In the genomic region with DNA sequence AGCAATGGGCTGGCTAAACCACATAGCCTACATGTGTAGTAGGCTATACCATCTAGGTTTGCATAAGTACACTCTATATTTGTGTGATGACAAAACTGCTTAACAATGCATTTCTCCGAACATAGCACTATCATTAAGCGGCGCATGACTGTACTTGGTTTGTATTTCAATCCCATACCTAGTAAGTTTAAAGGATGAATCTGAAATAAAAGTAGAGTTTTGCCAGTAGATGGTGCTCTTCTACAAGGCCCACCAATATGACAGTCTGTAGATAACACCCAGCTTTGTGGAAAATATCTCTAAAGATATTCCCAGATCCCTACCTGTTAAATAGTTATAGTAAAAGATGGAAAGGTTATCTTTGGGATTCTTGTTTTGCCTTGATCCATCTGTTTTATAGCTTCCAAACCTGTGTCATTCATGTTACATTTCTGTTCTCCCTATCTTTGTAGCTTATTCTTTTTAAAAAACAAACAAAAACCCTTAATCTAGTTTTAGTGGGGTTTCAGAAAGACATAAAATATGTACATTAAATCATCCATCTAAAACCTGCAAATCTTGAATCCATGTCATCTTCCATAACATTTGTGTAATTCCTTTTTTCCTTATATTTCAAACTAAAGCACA, we compare ENCODE assay signal across 8 cellular contexts. TPM values are rescaled to one million over a fixed set of nuclear protein-coding genes. Genes with fewer than 3 reads are reported as not detected.
A peak's percentile ranks its signal among the peaks of the same experiment; 100 is the strongest.
DNase-seq lines count a peak whose midpoint lies in the region; ATAC-seq and TF ChIP-seq lines count a peak whose summit lies in the region.

No MANE protein-coding gene starts in this region.

- TF ChIP-seq CTCF in breast epithelium (IDR thresholded peaks at IDR 0.05) (peak in 2 of 3 donors; percentile 25 to 35), liver (IDR thresholded peaks at IDR 0.05; ENCODE audit: low read depth, low read length, missing input control) (peak; percentile 45)

- intact Hi-C loops in breast epithelium (cut with DNase I; ENCODE audit: low total_unique reads), result no loop called here

- WGBS in liver, result 56% methylated on average over 3 of the region's 3 CpGs

- H3K4me1 ChIP-seq in breast epithelium, result no peaks in the 10 kb centered on the region
- peaks cover 0 to 15% (median 11%) of the 10 kb centered on the region in 4 donors for H3K4me1 ChIP-seq in liver (ENCODE audit: control insufficient read depth in 4 of 4, insufficient read depth in 4 of 4, low read length in 3 of 4)

- no peak overlapping the region for H3K27ac ChIP-seq in breast epithelium
- no peak overlapping the region for H3K27ac ChIP-seq in liver (ENCODE audit: low read depth in 1 of 2, low read length in 2 of 2)

- H3K9ac ChIP-seq in liver (ENCODE audit: low read depth in 1 of 2, low read length in 2 of 2), result no peak overlapping the region

- no peaks in the 10 kb centered on the region for H3K36me3 ChIP-seq in breast epithelium
- peaks cover 0 to 10% (median 4%) of the 10 kb centered on the region in 4 donors for H3K36me3 ChIP-seq in liver (ENCODE audit: control insufficient read depth in 4 of 4, insufficient read depth in 3 of 4, low read depth in 1 of 4, low read length in 3 of 4)

- DNase-seq in D341Med (ENCODE audit: low spot score), result peak; percentile 50
- DNase-seq in NCI-H774 (lab: John Stamatoyannopoulos, UW), result peak; percentile 20
- no peak for DNase-seq in breast epithelium (ENCODE audit: low spot score in 2 of 2)
- no peak for DNase-seq in activated CD4-positive, CD25-positive, alpha-beta regulatory T cell treated with anti-CD3 and anti-CD28 coated beads, Interleukin-2, amount 50 U/mL, for 72 hours
- no peak for DNase-seq in activated gamma-delta T cell treated with Interleukin-2 at 50 U/mL for 16 hours

- TF ChIP-seq RAD21 in liver (IDR thresholded peaks at IDR 0.05), result peak; percentile 85 to 90

- H3K9me3 ChIP-seq in breast epithelium, result no peaks in the 10 kb centered on the region
- H3K9me3 ChIP-seq in liver (ENCODE audit: control insufficient read depth in 4 of 4, low read length in 3 of 4), result no peaks in the 10 kb centered on the region

- H3K4me3 ChIP-seq in breast epithelium (no peak overlapping the region), liver (ENCODE audit: low read depth in 1 of 3, low read length in 3 of 3) (no peak overlapping the region)

- no peak for TF ChIP-seq POLR2A in breast epithelium (IDR thresholded peaks at IDR 0.05)

- no peaks in the 10 kb centered on the region for H3K27me3 ChIP-seq in breast epithelium
- H3K27me3 ChIP-seq in liver (ENCODE audit: control insufficient read depth in 4 of 4, insufficient read depth in 4 of 4, low read length in 3 of 4), result no peaks in the 10 kb centered on the region

- peak; percentile 52 for ATAC-seq in GM19324 (IDR thresholded peaks at IDR 0.05; ENCODE audit: low FRiP score, unreplicated experiment)
- ATAC-seq in HG03342 (IDR thresholded peaks at IDR 0.05; ENCODE audit: unreplicated experiment), result peak; percentile 62

TF ChIP-seq in liver, 16 proteins besides CTCF, POLR2A, EP300 and RAD21:
- TF ChIP-seq, protein P1, sequence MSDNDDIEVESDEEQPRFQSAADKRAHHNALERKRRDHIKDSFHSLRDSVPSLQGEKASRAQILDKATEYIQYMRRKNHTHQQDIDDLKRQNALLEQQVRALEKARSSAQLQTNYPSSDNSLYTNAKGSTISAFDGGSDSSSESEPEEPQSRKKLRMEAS (IDR thresholded peaks at IDR 0.05), result no peak
- TF ChIP-seq, protein P2, sequence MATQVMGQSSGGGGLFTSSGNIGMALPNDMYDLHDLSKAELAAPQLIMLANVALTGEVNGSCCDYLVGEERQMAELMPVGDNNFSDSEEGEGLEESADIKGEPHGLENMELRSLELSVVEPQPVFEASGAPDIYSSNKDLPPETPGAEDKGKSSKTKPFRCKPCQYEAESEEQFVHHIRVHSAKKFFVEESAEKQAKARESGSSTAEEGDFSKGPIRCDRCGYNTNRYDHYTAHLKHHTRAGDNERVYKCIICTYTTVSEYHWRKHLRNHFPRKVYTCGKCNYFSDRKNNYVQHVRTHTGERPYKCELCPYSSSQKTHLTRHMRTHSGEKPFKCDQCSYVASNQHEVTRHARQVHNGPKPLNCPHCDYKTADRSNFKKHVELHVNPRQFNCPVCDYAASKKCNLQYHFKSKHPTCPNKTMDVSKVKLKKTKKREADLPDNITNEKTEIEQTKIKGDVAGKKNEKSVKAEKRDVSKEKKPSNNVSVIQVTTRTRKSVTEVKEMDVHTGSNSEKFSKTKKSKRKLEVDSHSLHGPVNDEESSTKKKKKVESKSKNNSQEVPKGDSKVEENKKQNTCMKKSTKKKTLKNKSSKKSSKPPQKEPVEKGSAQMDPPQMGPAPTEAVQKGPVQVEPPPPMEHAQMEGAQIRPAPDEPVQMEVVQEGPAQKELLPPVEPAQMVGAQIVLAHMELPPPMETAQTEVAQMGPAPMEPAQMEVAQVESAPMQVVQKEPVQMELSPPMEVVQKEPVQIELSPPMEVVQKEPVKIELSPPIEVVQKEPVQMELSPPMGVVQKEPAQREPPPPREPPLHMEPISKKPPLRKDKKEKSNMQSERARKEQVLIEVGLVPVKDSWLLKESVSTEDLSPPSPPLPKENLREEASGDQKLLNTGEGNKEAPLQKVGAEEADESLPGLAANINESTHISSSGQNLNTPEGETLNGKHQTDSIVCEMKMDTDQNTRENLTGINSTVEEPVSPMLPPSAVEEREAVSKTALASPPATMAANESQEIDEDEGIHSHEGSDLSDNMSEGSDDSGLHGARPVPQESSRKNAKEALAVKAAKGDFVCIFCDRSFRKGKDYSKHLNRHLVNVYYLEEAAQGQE (IDR thresholded peaks at IDR 0.05), result no peak
- TF ChIP-seq HNF4G (IDR thresholded peaks at IDR 0.05), result no peak
- no peak for TF ChIP-seq JUND (IDR thresholded peaks at IDR 0.05)
- no peak for TF ChIP-seq YY1 (IDR thresholded peaks at IDR 0.05)
- no peak for TF ChIP-seq RXRA (IDR thresholded peaks at IDR 0.05)
- TF ChIP-seq FOXA1 (IDR thresholded peaks at IDR 0.05), result no peak
- TF ChIP-seq NR2F2 (IDR thresholded peaks at IDR 0.05), result no peak
- no peak for TF ChIP-seq GABPA (IDR thresholded peaks at IDR 0.05 in 1 of 2, conservative IDR thresholded peaks at IDR 0.05 in 1 of 2)
- no peak for TF ChIP-seq FOXA2 (IDR thresholded peaks at IDR 0.05)
- no peak for TF ChIP-seq HNF4A (conservative IDR thresholded peaks at IDR 0.05)
- TF ChIP-seq, protein P3, sequence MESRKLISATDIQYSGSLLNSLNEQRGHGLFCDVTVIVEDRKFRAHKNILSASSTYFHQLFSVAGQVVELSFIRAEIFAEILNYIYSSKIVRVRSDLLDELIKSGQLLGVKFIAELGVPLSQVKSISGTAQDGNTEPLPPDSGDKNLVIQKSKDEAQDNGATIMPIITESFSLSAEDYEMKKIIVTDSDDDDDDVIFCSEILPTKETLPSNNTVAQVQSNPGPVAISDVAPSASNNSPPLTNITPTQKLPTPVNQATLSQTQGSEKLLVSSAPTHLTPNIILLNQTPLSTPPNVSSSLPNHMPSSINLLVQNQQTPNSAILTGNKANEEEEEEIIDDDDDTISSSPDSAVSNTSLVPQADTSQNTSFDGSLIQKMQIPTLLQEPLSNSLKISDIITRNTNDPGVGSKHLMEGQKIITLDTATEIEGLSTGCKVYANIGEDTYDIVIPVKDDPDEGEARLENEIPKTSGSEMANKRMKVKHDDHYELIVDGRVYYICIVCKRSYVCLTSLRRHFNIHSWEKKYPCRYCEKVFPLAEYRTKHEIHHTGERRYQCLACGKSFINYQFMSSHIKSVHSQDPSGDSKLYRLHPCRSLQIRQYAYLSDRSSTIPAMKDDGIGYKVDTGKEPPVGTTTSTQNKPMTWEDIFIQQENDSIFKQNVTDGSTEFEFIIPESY (IDR thresholded peaks at IDR 0.05), result no peak
- TF ChIP-seq SP1 (IDR thresholded peaks at IDR 0.05), result no peak

RNA-seq across cellular contexts. Expression of gene ZBTB41, which starts 20.7 kb away (rescaled TPM):
- total RNA-seq in breast epithelium, result 10 to 100 TPM; 12.1 to 21.1 (median 14.1) TPM
- 1 to 10 TPM; 4.6 to 5.9 TPM for total RNA-seq in liver
- 1 to 10 TPM; 1.7 TPM for polyA plus RNA-seq in liver

RNA-seq across cellular contexts. Expression of gene ASPM, which starts 33.9 kb away (rescaled TPM):
- total RNA-seq in breast epithelium (1 to 10 TPM in 1 of 3 donors, under 1 TPM in 2; under 0.01 to 3.2 (median 0.59) TPM), liver (10 to 100 TPM in 1 of 2 donors, under 1 TPM in 1; 0.17 to 45.3 TPM)
- polyA plus RNA-seq in liver, result 1 to 10 TPM in 1 of 2 donors, under 1 TPM in 1; 0.49 to 1.2 TPM

Comparison
In these comparisons a context has a peak if more than half of its experiments do, and no peak if none do; other contexts are left out.
1. DNase-seq: peak in D341Med (single experiment) and NCI-H774 (single experiment); none in breast epithelium (0 of 2), activated CD4-positive, CD25-positive, alpha-beta regulatory T cell treated with anti-CD3 and anti-CD28 coated beads, Interleukin-2, amount 50 U/mL, for 72 hours (single experiment) and activated gamma-delta T cell treated with Interleukin-2 at 50 U/mL for 16 hours (single experiment).